14 cellular contexts compared by ENCODE assay signal in genomic region chr13:97588993-97589392, GRCh38.
"Had no signal": no experiment of that assay in that cellular context is flagged by ENCODE, and none has a peak within 500 bp of the region (broad histone marks: within the 10 kb centered on the region; RNA-seq: fewer than 3 reads in every experiment).

No MANE protein-coding gene starts in this region.

- ATAC-seq: esophagus mucosa; mucosa of descending colon; naive thymus-derived CD8-positive, alpha-beta T cell; sciatic nerve; stimulated activated naive B cell treated with anti-CD40 and anti-IgM and Interleukin-4, amounts not matched to agents 10 μg/mL and 1 μg/mL and 100 μg/mL, for 72 hours had no signal

- H3K27ac ChIP-seq: prostate gland, spleen had no signal

- H3K4me1 ChIP-seq: prostate gland, spleen had no signal

- H3K36me3 ChIP-seq: prostate gland, spleen had no signal

- H3K27me3 ChIP-seq: spleen had no signal

- DNase-seq: activated CD4-positive, alpha-beta T cell treated with anti-CD3 and anti-CD28 coated beads, Interleukin-2, amount 10 ng/mL, durations not matched to agents 7 days and 5 days; activated CD4-positive, CD25-positive, alpha-beta regulatory T cell; activated CD8-positive, alpha-beta memory T cell treated with anti-CD3 and anti-CD28 coated beads for 24 hours; activated naive CD4-positive, alpha-beta T cell treated with Interleukin-2 at 50 U/mL for 16 hours; caudate nucleus; mucosa of descending colon; naive thymus-derived CD8-positive, alpha-beta T cell; spleen; stimulated activated CD4-positive, alpha-beta T cell treated with anti-CD3 and anti-CD28 coated beads, Interleukin-1b, Interleukin-23, amount 100 ng/mL, for 48 hours; stimulated activated naive B cell treated with anti-CD40 and anti-IgM and Interleukin-4, amounts not matched to agents 10 μg/mL and 1 μg/mL and 100 μg/mL, for 72 hours; substantia nigra had no signal

- H3K4me3 ChIP-seq: mucosa of descending colon, prostate gland, spleen had no signal

- H3K9me3 ChIP-seq: mucosa of descending colon, prostate gland, spleen had no signal
